Comparison of ENCODE assay signal across 5 cellular contexts in genomic region chr7:4023502-4023901, GRCh38.
"Had no signal": no experiment of that assay in that cellular context is flagged by ENCODE, and none has a peak within 500 bp of the region (broad histone marks: within the 10 kb centered on the region; RNA-seq: fewer than 3 reads in every experiment).

No MANE protein-coding gene starts in this region.

- H3K4me3 Mint-ChIP-seq: GM23338, H9 had no signal

- DNase-seq: H9, HCEC 1CT, IMR-90 had no signal

- H3K4me3 ChIP-seq: GM23338, K562 had no signal

- H3K27ac Mint-ChIP-seq: GM23338, H9 had no signal
